In the genomic region with DNA sequence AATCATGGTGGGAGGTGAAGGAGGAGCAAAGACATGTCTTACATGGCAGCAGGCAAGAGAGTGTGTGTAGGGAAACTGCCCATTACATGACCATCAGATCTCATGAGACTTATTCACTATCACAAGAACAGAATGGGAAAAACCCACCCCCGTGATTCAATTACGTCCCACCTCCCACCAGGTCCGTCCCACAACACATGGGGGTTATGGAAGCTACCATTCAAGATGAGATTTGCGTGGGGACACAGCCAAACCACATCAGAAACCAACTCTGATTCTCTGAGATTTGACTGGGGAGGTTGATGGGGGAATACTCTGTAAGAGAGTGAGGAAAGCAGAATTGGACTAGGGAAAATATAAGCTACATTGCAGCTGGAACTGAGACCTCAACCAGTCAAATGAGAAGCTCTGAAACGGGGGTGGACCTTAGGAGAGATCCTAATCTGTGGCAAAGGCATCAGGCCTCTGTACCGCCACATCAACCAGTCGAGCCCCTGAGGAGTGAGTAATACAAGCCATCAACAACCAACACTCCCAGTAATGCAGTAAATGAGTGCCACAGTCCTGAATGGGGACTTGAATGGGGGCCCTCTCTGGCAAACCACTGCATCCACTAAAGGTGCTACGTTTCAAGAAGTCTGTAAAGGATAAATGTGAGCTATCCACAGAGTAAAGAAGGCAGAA, we compare ENCODE assay signal across 25 cellular contexts.
DNase-seq lines count a peak whose midpoint lies in the region; ATAC-seq, FAIRE-seq and TF ChIP-seq lines count a peak whose summit lies in the region.
"Had no signal": no experiment of that assay in that cellular context is flagged by ENCODE, and none has a peak within 500 bp of the region (broad histone marks: within the 10 kb centered on the region; RNA-seq: fewer than 3 reads in every experiment).

No MANE protein-coding gene starts in this region.

- DNase-seq in activated T-cell treated with anti-CD3 and anti-CD28 coated beads for 24 hours (ENCODE audit: low read depth) (peak; percentile 20), RWPE2 (ENCODE audit: low spot score) (no peak), GM12878 (ENCODE audit: low read depth, low spot score) (no peak), OCI-M2 (lab: John Stamatoyannopoulos, UW; ENCODE audit: unreplicated experiment) (no peak), NCI-H82 (lab: John Stamatoyannopoulos, UW) (no peak), NCI-H446 treated with DMSO at 0.1 percent for 48 hours (lab: John Stamatoyannopoulos, UW) (no peak)
- no peak for DNase-seq in activated T-cell treated with anti-CD3 and anti-CD28 coated beads, Interleukin-2, amount 50 U/mL, for 1 hour
- DNase-seq in stimulated activated CD4-positive, alpha-beta T cell treated with anti-CD3 and anti-CD28 coated beads, Interleukin-4, amount 100 ng/mL, for 24 hours = peak; percentile 58
- DNase-seq: ACHN; adrenal gland; colonic mucosa; COR-L47; DMS79 treated with DMSO at 0.1 percent for 48 hours; effector memory CD8-positive, alpha-beta T cell; esophagus squamous epithelium; gastrocnemius medialis; hypothalamus; NCI-H1436 treated with DMSO at 0.1 percent for 48 hours; NCI-H524 treated with DMSO at 0.1 percent for 48 hours; posterior cingulate gyrus; right lobe of liver; T1000 had no signal

- SMC1A ChIA-PET in GM12878 (lab: Charles Lee; ENCODE audit: uncharacterized antibody, unreplicated experiment) = interaction anchor here (0.6 to 0.7 kb wide), 3 partner anchors 26 to 614 kb away, joined by 3 read pairs; no protein-coding TSS in a partner anchor

- POLR2A ChIA-PET in GM12878 (lab: Charles Lee) = no interaction called here

- TF ChIP-seq POLR2A in GM12878 (IDR thresholded peaks at IDR 0.05; ENCODE audit: low read depth, low read length) = no peak

- H3K9ac ChIP-seq in GM12878 (ENCODE audit: control insufficient read depth, insufficient read depth, low read length) = no peak overlapping the region
- H3K9ac ChIP-seq: BLaER1 had no signal

- no peak overlapping the region for H3K4me3 ChIP-seq in RWPE2 (ENCODE audit: severe bottlenecking)
- H3K4me3 ChIP-seq in GM12878 = no peak overlapping the region
- H3K4me3 ChIP-seq: adrenal gland, BLaER1, breast epithelium, colonic mucosa, esophagus squamous epithelium, gastrocnemius medialis, HAP-1, right lobe of liver had no signal

- no peaks in the 10 kb centered on the region for H3K79me2 ChIP-seq in GM12878 (ENCODE audit: control insufficient read depth, insufficient read depth, low read length)

- TF ChIP-seq CTCF in RWPE2 (IDR thresholded peaks at IDR 0.05; ENCODE audit: poor library complexity, severe bottlenecking) (no peak), GM12878 (IDR thresholded peaks at IDR 0.05 in 2 of 3, conservative IDR thresholded peaks at IDR 0.05 in 1 of 3; ENCODE audit: control insufficient read depth in 2 of 3, extremely low read depth in 1 of 3, insufficient read depth in 1 of 3, low read depth in 3 of 3, low read length in 3 of 3) (no peak)

- CTCF ChIA-PET in GM12878 (lab: Yijun Ruan, JAX) = no interaction called here

- TF ChIP-seq EP300 in GM12878 (IDR thresholded peaks at IDR 0.05; ENCODE audit: borderline replicate concordance in 1 of 2, control insufficient read depth in 1 of 2, low read depth in 2 of 2, low read length in 2 of 2) = no peak

- no peak for TF ChIP-seq RAD21 in GM12878 (IDR thresholded peaks at IDR 0.05; ENCODE audit: insufficient read depth, low read depth, low read length)

- no peak overlapping the region for H2AFZ ChIP-seq in GM12878 (ENCODE audit: control insufficient read depth, low read depth, low read length)

- intact Hi-C loops in GM12878 (cut with micrococcal nuclease; ENCODE audit: unreplicated experiment) = no loop called here

- no TSS peak for BruUV-seq in GM12878 (replicated peaks; lab: Mats Ljungman, UMichigan)

- in situ Hi-C loops in GM12878 (cut with MboI) = no loop called here

- 15% methylated on average over 8 of the region's 8 CpGs for WGBS in GM12878 (ENCODE audit: insufficient coverage, insufficient replicate concordance, low lambda C conversion rate, missing lambda C conversion rate)

- H3K9me3 ChIP-seq in RWPE2 (ENCODE audit: severe bottlenecking) = no peaks in the 10 kb centered on the region
- no peaks in the 10 kb centered on the region; the same call in 2 of the 3 replicates for H3K9me3 ChIP-seq in GM12878 (replicated peaks; ENCODE audit: control insufficient read depth, insufficient read depth, low read length)
- H3K9me3 ChIP-seq: adrenal gland, breast epithelium, colonic mucosa, esophagus squamous epithelium, gastrocnemius medialis, HAP-1, right lobe of liver had no signal

- no peaks in the 10 kb centered on the region for H4K20me1 ChIP-seq in GM12878 (ENCODE audit: control insufficient read depth, insufficient read depth)
- H4K20me1 ChIP-seq: BLaER1 had no signal

- H3K27ac ChIP-seq in RWPE2 (ENCODE audit: poor library complexity, severe bottlenecking) (peak overlapping the region; percentile 61), GM12878 (ENCODE audit: control insufficient read depth, insufficient read depth) (no peak overlapping the region)
- H3K27ac ChIP-seq: adrenal gland, BLaER1, breast epithelium, colonic mucosa, esophagus squamous epithelium, gastrocnemius medialis, right lobe of liver had no signal

- no peaks in the 10 kb centered on the region for H3K36me3 ChIP-seq in RWPE2 (ENCODE audit: low read depth)
- no peaks in the 10 kb centered on the region for H3K36me3 ChIP-seq in GM12878 (ENCODE audit: control insufficient read depth in 2 of 2, insufficient read depth in 2 of 2, low read length in 1 of 2)
- H3K36me3 ChIP-seq: adrenal gland, BLaER1, breast epithelium, colonic mucosa, esophagus squamous epithelium, gastrocnemius medialis, HAP-1, right lobe of liver had no signal

- no peak for ATAC-seq in RWPE2 (ENCODE audit: low read depth)
- ATAC-seq in GM12878 = no peak
- ATAC-seq: effector memory CD8-positive, alpha-beta T cell; gastrocnemius medialis; right lobe of liver had no signal

- no peak overlapping the region for H3K4me2 ChIP-seq in GM12878 (ENCODE audit: control insufficient read depth, insufficient read depth)
- H3K4me2 ChIP-seq: BLaER1 had no signal

- RAD21 ChIA-PET in GM12878 (lab: Charles Lee; ENCODE audit: unreplicated experiment) = no interaction called here

- no peak for FAIRE-seq in GM12878 (lab: Jason Lieb, UNC)

- H3K4me1 ChIP-seq in RWPE2 (ENCODE audit: insufficient read depth, poor library complexity, severe bottlenecking) = peaks cover 46% of the 10 kb centered on the region
- H3K4me1 ChIP-seq in GM12878 (ENCODE audit: control insufficient read depth, insufficient read depth, low read length) = no peaks in the 10 kb centered on the region
- H3K4me1 ChIP-seq: BLaER1, breast epithelium, colonic mucosa, gastrocnemius medialis, HAP-1, right lobe of liver had no signal

- H3K27me3 ChIP-seq in RWPE2 (ENCODE audit: insufficient read depth, poor library complexity, severe bottlenecking) (no peaks in the 10 kb centered on the region), GM12878 (replicated peaks in 1 of 2; ENCODE audit: control insufficient read depth in 2 of 2, insufficient read depth in 2 of 2, low read length in 1 of 2) (no peaks in the 10 kb centered on the region)
- H3K27me3 ChIP-seq: adrenal gland, BLaER1, breast epithelium, colonic mucosa, esophagus squamous epithelium, gastrocnemius medialis, right lobe of liver had no signal

TF ChIP-seq in GM12878, 131 proteins besides CTCF, POLR2A, EP300 and RAD21:
- no peak for TF ChIP-seq FOXM1 (IDR thresholded peaks at IDR 0.05; ENCODE audit: low read depth, low read length)
- TF ChIP-seq RUNX3 (IDR thresholded peaks at IDR 0.05; ENCODE audit: low read length) = 0 out of 2 replicates have a peak, but pooled peaks have one; percentile 17

Comparison
In these comparisons a context has a peak if more than half of its experiments do, and no peak if none do; other contexts are left out.
1. DNase-seq: peak in activated T-cell treated with anti-CD3 and anti-CD28 coated beads for 24 hours (single experiment) and stimulated activated CD4-positive, alpha-beta T cell treated with anti-CD3 and anti-CD28 coated beads, Interleukin-4, amount 100 ng/mL, for 24 hours (single experiment); none in activated T-cell treated with anti-CD3 and anti-CD28 coated beads, Interleukin-2, amount 50 U/mL, for 1 hour (single experiment), RWPE2 (single experiment), GM12878 (single experiment), OCI-M2 (single experiment), NCI-H82 (single experiment) and NCI-H446 treated with DMSO at 0.1 percent for 48 hours (single experiment).